ENCODE assay signal across 8 cellular contexts in the genomic region with DNA sequence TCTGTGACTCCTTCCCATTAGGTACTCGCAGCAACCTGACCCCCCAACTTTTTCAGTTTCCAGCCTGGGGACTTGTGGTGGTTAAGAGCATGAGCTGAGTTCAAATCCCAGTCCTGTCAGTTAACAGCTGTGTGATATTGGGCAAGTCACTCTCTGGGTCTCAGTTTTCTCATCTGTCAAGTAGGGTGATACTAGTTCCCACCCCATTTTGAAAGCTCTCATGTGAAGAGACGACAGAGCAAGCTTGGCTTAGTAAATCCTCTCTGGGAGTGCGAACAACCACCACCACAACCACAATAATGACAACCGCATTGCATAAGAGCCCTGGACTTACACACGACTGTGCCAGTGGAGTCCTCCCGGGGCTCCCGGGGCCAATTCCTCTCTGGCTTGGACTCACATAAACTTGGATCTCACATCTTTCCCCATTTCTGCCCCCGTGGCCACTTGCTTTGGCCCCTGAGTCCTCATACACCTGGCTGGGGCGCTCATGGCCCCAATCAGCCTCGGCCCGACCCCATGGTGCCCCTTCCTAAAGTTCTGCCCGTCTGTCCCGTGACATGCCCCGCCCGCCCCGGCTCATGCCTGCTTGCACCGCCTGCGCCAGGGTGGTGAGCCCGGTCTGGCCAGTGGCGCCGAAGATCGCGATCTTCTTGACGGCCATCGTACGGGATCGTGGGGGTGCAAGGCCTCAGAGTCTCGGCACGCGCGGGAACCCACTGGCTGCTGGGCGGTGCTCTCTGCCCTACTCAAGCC. TPM values are rescaled to one million over a fixed set of nuclear protein-coding genes. Genes with fewer than 3 reads are reported as not detected.
DNase-seq lines count a peak whose midpoint lies in the region; ATAC-seq and TF ChIP-seq lines count a peak whose summit lies in the region.

A gene (minus strand): TSS at position 721 of the 756 bp plus-strand sequence. CDS start 57 bp downstream, at position 664.

- WGBS in lung, 2 donors: 3 to 5% methylated on average over 32 of the region's 32 CpGs
- WGBS in thymus: 6% methylated on average over 32 of the region's 32 CpGs

- H3K79me2 ChIP-seq in HCT116 (ENCODE audit: insufficient read depth, low read length): peaks cover 18% of the 10 kb centered on the region; the same call in 1 of the 2 replicates

- TSS peak; percentile 90 for BruUV-seq in HCT116 (replicated peaks; lab: Mats Ljungman, UMichigan)

- TF ChIP-seq POLR2A in HCT116 (IDR thresholded peaks at IDR 0.05; ENCODE audit: borderline replicate concordance, extremely low read depth, insufficient read depth, insufficient read length): no peak

- peak within 1 kb of the TSS; percentile 94 for H3K4me2 ChIP-seq in HCT116 (ENCODE audit: low read length)

- peak within 1 kb of the TSS; percentile 93 to 95 for H3K4me3 ChIP-seq in HCT116 (replicated peaks in 1 of 2; ENCODE audit: low read depth in 1 of 2, low read length in 2 of 2)
- peak within 1 kb of the TSS; percentile 81 for H3K4me3 ChIP-seq in coronary artery
- peak within 1 kb of the TSS; percentile 69 for H3K4me3 ChIP-seq in lung
- peak within 1 kb of the TSS; percentile 51 for H3K4me3 ChIP-seq in thymus (ENCODE audit: low read length)

- TF ChIP-seq CTCF in HCT116 (IDR thresholded peaks at IDR 0.05 in 2 of 3, conservative IDR thresholded peaks at IDR 0.05 in 1 of 3; ENCODE audit: borderline replicate concordance in 1 of 3, insufficient read depth in 1 of 3, low read depth in 2 of 3, low read length in 2 of 3): no peak
- TF ChIP-seq CTCF in coronary artery (IDR thresholded peaks at IDR 0.05): no peak
- no peak for TF ChIP-seq CTCF in lung (IDR thresholded peaks at IDR 0.05; ENCODE audit: control extremely low read depth, extremely low read depth)

- H4K20me1 ChIP-seq in HCT116 (ENCODE audit: insufficient read depth): no peaks in the 10 kb centered on the region

- H3K4me1 ChIP-seq in HCT116 (ENCODE audit: control insufficient read depth in 1 of 2, insufficient read depth in 2 of 2, low read length in 2 of 2): peaks cover 13 to 34% of the 10 kb centered on the region in 2 experiments
- peaks cover 5 to 15% of the 10 kb centered on the region in 2 donors for H3K4me1 ChIP-seq in lung (ENCODE audit: control insufficient read depth in 2 of 2, insufficient read depth in 2 of 2, low read length in 2 of 2)
- peaks cover 9% of the 10 kb centered on the region for H3K4me1 ChIP-seq in thymus (ENCODE audit: control insufficient read depth, insufficient read depth, low read length)

- DNase-seq in DMS53 treated with DMSO at 0.1 percent for 48 hours (lab: John Stamatoyannopoulos, UW; ENCODE audit: unreplicated experiment) (peak; percentile 49), HCT116 (ENCODE audit: low read depth, low spot score) (no peak), SK-MEL-5 (ENCODE audit: low read depth, low spot score) (peak; percentile 43), coronary artery (ENCODE audit: low spot score) (no peak), lung (ENCODE audit: low spot score) (no peak), NCI-H1048 (lab: John Stamatoyannopoulos, UW) (no peak)

- H3K27ac ChIP-seq in HCT116 (ENCODE audit: low read depth, low read length): peak within 1 kb of the TSS; percentile 89
- H3K27ac ChIP-seq in coronary artery: peak within 1 kb of the TSS; percentile 92 to 93
- H3K27ac ChIP-seq in lung (ENCODE audit: low read depth in 1 of 2, low read length in 1 of 2): peak within 1 kb of the TSS; percentile 82 to 91
- peak within 1 kb of the TSS; percentile 62 for H3K27ac ChIP-seq in thymus (ENCODE audit: low read depth)

- POLR2A ChIA-PET in HCT116 (lab: Charles Lee): interaction anchor here (0.6 to 4.0 kb wide), 15 partner anchors 9 to 148 kb away, joined by 3 to 24 read pairs (median 4); a partner anchor contains a TSS

- H3K27me3 ChIP-seq in HCT116 (ENCODE audit: insufficient read depth, low read length) (no peaks in the 10 kb centered on the region), lung (ENCODE audit: control insufficient read depth, insufficient read depth) (peaks cover 4% of the 10 kb centered on the region), thymus (ENCODE audit: control insufficient read depth, insufficient read depth) (peaks cover 28% of the 10 kb centered on the region)

- no peaks in the 10 kb centered on the region for H3K36me3 ChIP-seq in HCT116 (ENCODE audit: control insufficient read depth in 1 of 2, insufficient read depth in 2 of 2, low read length in 2 of 2)
- H3K36me3 ChIP-seq in lung (ENCODE audit: control insufficient read depth in 2 of 2, insufficient read depth in 2 of 2, low read length in 2 of 2): no peaks in the 10 kb centered on the region
- H3K36me3 ChIP-seq in thymus (ENCODE audit: control insufficient read depth, insufficient read depth): no peaks in the 10 kb centered on the region

- H3K9ac ChIP-seq in HCT116 (ENCODE audit: low read length): peak within 1 kb of the TSS; percentile 94

- H3K9me3 ChIP-seq in HCT116 (ENCODE audit: control insufficient read depth in 1 of 2, insufficient read depth in 1 of 2, low read depth in 1 of 2, low read length in 2 of 2) (no peaks in the 10 kb centered on the region), lung (ENCODE audit: control insufficient read depth in 2 of 2, insufficient read depth in 1 of 2, low read length in 1 of 2) (no peaks in the 10 kb centered on the region), thymus (ENCODE audit: control insufficient read depth) (no peaks in the 10 kb centered on the region)

- RAD21 ChIA-PET in HCT116 (lab: Charles Lee; ENCODE audit: low non-redundant PET in 1 of 2, low total read pairs in 2 of 2, uncharacterized antibody in 2 of 2, unreplicated experiment in 2 of 2): interaction anchor here in 1 of 2 experiments (0.6 to 1.0 kb wide), 5 partner anchors 23 to 160 kb away, joined by 3 read pairs; no protein-coding TSS in a partner anchor

- in situ Hi-C loops in SK-MEL-5 (cut with HindIII; ENCODE audit: low pct_unique_long_range_greater_than_20kb, low sequenced_read_pairs): no loop called here

- no peak within 1 kb of the TSS for H2AFZ ChIP-seq in HCT116 (ENCODE audit: low read depth, low read length, poor library complexity, severe bottlenecking)

- ATAC-seq in HCT116: peak; percentile 51
- ATAC-seq in lung (ENCODE audit: insufficient read depth, low FRiP score): peak; percentile 5
- ATAC-seq in HG03442 (IDR thresholded peaks at IDR 0.05; ENCODE audit: unreplicated experiment): no peak

- no peak for TF ChIP-seq RAD21 in HCT116 (IDR thresholded peaks at IDR 0.05; ENCODE audit: low read depth)

- H3K9me2 ChIP-seq in HCT116 (ENCODE audit: insufficient read depth): no peaks in the 10 kb centered on the region

- CTCF ChIA-PET in HCT116 (lab: Charles Lee): interaction anchor here (0.8 to 3.3 kb wide), 12 partner anchors 9 to 160 kb away, joined by 3 to 30 read pairs (median 4); a partner anchor contains a TSS

- intact Hi-C loops in HCT116 (cut with micrococcal nuclease): loop anchor here (2.0 kb wide), 1 partner anchor 138 kb away; no protein-coding TSS in a partner anchor

TF ChIP-seq in HCT116, 20 proteins besides CTCF, POLR2A, EP300 and RAD21:
- TF ChIP-seq CEBPB (IDR thresholded peaks at IDR 0.05; ENCODE audit: low read depth) (no peak), SRF (IDR thresholded peaks at IDR 0.05; ENCODE audit: low read depth) (no peak), POLR2AphosphoS5 (IDR thresholded peaks at IDR 0.05; ENCODE audit: low read depth, low read length) (peak; percentile 89), EZH2phosphoT487 (IDR thresholded peaks at IDR 0.05; ENCODE audit: borderline replicate concordance) (no peak), SIN3A (IDR thresholded peaks at IDR 0.05; ENCODE audit: low read depth) (peak; percentile 52; the same call in 1 of the 2 replicates)
- TF ChIP-seq, protein P1, sequence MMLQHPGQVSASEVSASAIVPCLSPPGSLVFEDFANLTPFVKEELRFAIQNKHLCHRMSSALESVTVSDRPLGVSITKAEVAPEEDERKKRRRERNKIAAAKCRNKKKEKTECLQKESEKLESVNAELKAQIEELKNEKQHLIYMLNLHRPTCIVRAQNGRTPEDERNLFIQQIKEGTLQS (IDR thresholded peaks at IDR 0.05): no peak
- TF ChIP-seq, protein P2, sequence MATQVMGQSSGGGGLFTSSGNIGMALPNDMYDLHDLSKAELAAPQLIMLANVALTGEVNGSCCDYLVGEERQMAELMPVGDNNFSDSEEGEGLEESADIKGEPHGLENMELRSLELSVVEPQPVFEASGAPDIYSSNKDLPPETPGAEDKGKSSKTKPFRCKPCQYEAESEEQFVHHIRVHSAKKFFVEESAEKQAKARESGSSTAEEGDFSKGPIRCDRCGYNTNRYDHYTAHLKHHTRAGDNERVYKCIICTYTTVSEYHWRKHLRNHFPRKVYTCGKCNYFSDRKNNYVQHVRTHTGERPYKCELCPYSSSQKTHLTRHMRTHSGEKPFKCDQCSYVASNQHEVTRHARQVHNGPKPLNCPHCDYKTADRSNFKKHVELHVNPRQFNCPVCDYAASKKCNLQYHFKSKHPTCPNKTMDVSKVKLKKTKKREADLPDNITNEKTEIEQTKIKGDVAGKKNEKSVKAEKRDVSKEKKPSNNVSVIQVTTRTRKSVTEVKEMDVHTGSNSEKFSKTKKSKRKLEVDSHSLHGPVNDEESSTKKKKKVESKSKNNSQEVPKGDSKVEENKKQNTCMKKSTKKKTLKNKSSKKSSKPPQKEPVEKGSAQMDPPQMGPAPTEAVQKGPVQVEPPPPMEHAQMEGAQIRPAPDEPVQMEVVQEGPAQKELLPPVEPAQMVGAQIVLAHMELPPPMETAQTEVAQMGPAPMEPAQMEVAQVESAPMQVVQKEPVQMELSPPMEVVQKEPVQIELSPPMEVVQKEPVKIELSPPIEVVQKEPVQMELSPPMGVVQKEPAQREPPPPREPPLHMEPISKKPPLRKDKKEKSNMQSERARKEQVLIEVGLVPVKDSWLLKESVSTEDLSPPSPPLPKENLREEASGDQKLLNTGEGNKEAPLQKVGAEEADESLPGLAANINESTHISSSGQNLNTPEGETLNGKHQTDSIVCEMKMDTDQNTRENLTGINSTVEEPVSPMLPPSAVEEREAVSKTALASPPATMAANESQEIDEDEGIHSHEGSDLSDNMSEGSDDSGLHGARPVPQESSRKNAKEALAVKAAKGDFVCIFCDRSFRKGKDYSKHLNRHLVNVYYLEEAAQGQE (IDR thresholded peaks at IDR 0.05; ENCODE audit: low read depth): no peak
- TF ChIP-seq, protein P3, sequence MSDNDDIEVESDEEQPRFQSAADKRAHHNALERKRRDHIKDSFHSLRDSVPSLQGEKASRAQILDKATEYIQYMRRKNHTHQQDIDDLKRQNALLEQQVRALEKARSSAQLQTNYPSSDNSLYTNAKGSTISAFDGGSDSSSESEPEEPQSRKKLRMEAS (IDR thresholded peaks at IDR 0.05): peak; percentile 29; the same call in 1 of the 2 replicates

RNA-seq across cellular contexts. Expression of the gene that starts here (rescaled TPM):
- total RNA-seq in HCT116 (2021; ENCODE audit: unreplicated experiment) (113 TPM), lung (100 to 1,000 TPM; 135 to 190 TPM)
- 330 and 425 TPM in 2 replicates for polyA plus RNA-seq in HCT116 (2012)
- total RNA-seq in SK-MEL-5 (2014; rRNA removed; shearing (Covaris generic)): 104 and 110 TPM in 2 replicates
- 139 and 167 TPM in 2 replicates for polyA plus RNA-seq in SK-MEL-5 (2015; cell fraction: cytosol; rRNA removed)
- 24.0 TPM in 2 replicates for polyA plus RNA-seq in SK-MEL-5 (2015; cell fraction: nucleus; rRNA removed)
- polyA plus RNA-seq in lung (100 to 1,000 TPM; 331 to 413 TPM), thymus (88.8 TPM)

Comparison
In these comparisons a context has a peak if more than half of its experiments do, and no peak if none do; other contexts are left out.
1. DNase-seq: peak in DMS53 treated with DMSO at 0.1 percent for 48 hours (single experiment) and SK-MEL-5 (single experiment); none in HCT116 (single experiment), coronary artery (single experiment), lung (single experiment) and NCI-H1048 (single experiment).
2. Peak in every context shown above with its lines, with median percentiles within 50 percentile points of each other: H3K27ac ChIP-seq and H3K4me3 ChIP-seq.